In genomic region chr9:133133680-133134418, GRCh38 we compare ENCODE assay signal across 8 cellular contexts. TPM values are rescaled to one million over a fixed set of nuclear protein-coding genes. Genes with fewer than 3 reads are reported as not detected.
A peak's percentile ranks its signal among the peaks of the same experiment; 100 is the strongest.
DNase-seq lines count a peak whose midpoint lies in the region; ATAC-seq and TF ChIP-seq lines count a peak whose summit lies in the region.

No MANE protein-coding gene starts in this region.

- H3K27me3 Mint-ChIP-seq in CD4-positive, alpha-beta memory T cell: no peaks in the 10 kb centered on the region
- H3K27me3 Mint-ChIP-seq in activated T-helper 2 cell treated with anti-CD3 and anti-CD28 coated beads, Interferon-gamma antibody, Interleukin-2, Interleukin-4, amounts not matched to agents 10 μg/mL and 5 μg/mL and 100 μg/mL, durations not matched to agents 14 hours and 24 hours and 36 hours (ENCODE audit: low read depth): no peaks in the 10 kb centered on the region

- peaks cover 5 to 15% of the 10 kb centered on the region in 2 donors for H3K36me3 Mint-ChIP-seq in CD4-positive, alpha-beta memory T cell
- H3K36me3 Mint-ChIP-seq in activated T-helper 2 cell treated with anti-CD3 and anti-CD28 coated beads, Interferon-gamma antibody, Interleukin-2, Interleukin-4, amounts not matched to agents 10 μg/mL and 5 μg/mL and 100 μg/mL, durations not matched to agents 14 hours and 24 hours and 36 hours (ENCODE audit: low read depth): peaks cover 22% of the 10 kb centered on the region

- POLR2A ChIA-PET in CD4-positive, alpha-beta memory T cell (lab: Charles Lee; ENCODE audit: partially characterized antibody): interaction anchor here (0.7 to 13.2 kb wide), 16 partner anchors 8 to 1002 kb away, joined by 3 to 424 read pairs (median 6); partner anchors contain the start of genes CACFD1, GTF3C5, RALGDS and SETX
- POLR2A ChIA-PET in Panc1 (lab: Charles Lee): interaction anchor here (0.5 to 0.9 kb wide), 4 partner anchors 11 to 214 kb away, joined by 3 to 4 read pairs (median 4); partner anchors contain the start of genes MED22 and RPL7A

- peak overlapping the region; percentile 100 for H3K27ac Mint-ChIP-seq in CD4-positive, alpha-beta memory T cell
- peak overlapping the region; percentile 99 for H3K27ac Mint-ChIP-seq in activated T-helper 2 cell treated with anti-CD3 and anti-CD28 coated beads, Interferon-gamma antibody, Interleukin-2, Interleukin-4, amounts not matched to agents 10 μg/mL and 5 μg/mL and 100 μg/mL, durations not matched to agents 14 hours and 24 hours and 36 hours

- peaks cover 99% of the 10 kb centered on the region for H3K4me1 ChIP-seq in CD4-positive, alpha-beta memory T cell (ENCODE audit: insufficient read depth, low read length)
- peaks cover 56% of the 10 kb centered on the region for H3K4me1 ChIP-seq in Panc1 (ENCODE audit: control insufficient read depth, insufficient read depth, low read length)
- H3K4me1 ChIP-seq in neuron (ENCODE audit: insufficient read depth, low read length): peaks cover 24% of the 10 kb centered on the region

- no peaks in the 10 kb centered on the region for H3K9me3 ChIP-seq in CD4-positive, alpha-beta memory T cell (ENCODE audit: control insufficient read depth in 1 of 2, low read length in 2 of 2)
- H3K9me3 ChIP-seq in Panc1 (ENCODE audit: control insufficient read depth, insufficient read depth, low read depth, low read length) (no peaks in the 10 kb centered on the region), neuron (ENCODE audit: low read length) (no peaks in the 10 kb centered on the region)

- peaks cover 0 to 3% (median 0%) of the 10 kb centered on the region in 8 donors for H3K9me3 Mint-ChIP-seq in CD4-positive, alpha-beta memory T cell
- H3K9me3 Mint-ChIP-seq in activated T-helper 2 cell treated with anti-CD3 and anti-CD28 coated beads, Interferon-gamma antibody, Interleukin-2, Interleukin-4, amounts not matched to agents 10 μg/mL and 5 μg/mL and 100 μg/mL, durations not matched to agents 14 hours and 24 hours and 36 hours: no peaks in the 10 kb centered on the region

- in situ Hi-C loops in Panc1 (cut with HindIII; ENCODE audit: low pct_unique_long_range_greater_than_20kb, low sequenced_read_pairs): no loop called here

- H3K4me3 Mint-ChIP-seq in CD4-positive, alpha-beta memory T cell: peak overlapping the region; percentile 75 to 99 (median 88)
- peak overlapping the region; percentile 31 for H3K4me3 Mint-ChIP-seq in activated T-helper 2 cell treated with anti-CD3 and anti-CD28 coated beads, Interferon-gamma antibody, Interleukin-2, Interleukin-4, amounts not matched to agents 10 μg/mL and 5 μg/mL and 100 μg/mL, durations not matched to agents 14 hours and 24 hours and 36 hours (ENCODE audit: low read depth)

- H3K4me3 ChIP-seq in CD4-positive, alpha-beta memory T cell (ENCODE audit: low read length in 2 of 2): peak overlapping the region in 1 of 2 donors; percentile 33
- H3K4me3 ChIP-seq in HL-60 (replicated peaks; ENCODE audit: insufficient read depth, low read length) (no peak overlapping the region), Panc1 (ENCODE audit: low read depth in 2 of 2, low read length in 2 of 2) (peak overlapping the region in 1 of 2 experiments; percentile 13; a peak in 2 of 4 replicates), fibroblast of pulmonary artery (replicated peaks; ENCODE audit: low read depth, low read length) (no peak overlapping the region), neuron (ENCODE audit: low read length) (no peak overlapping the region)

- no peaks in the 10 kb centered on the region for H3K27me3 ChIP-seq in CD4-positive, alpha-beta memory T cell (ENCODE audit: insufficient read depth, low read length)
- H3K27me3 ChIP-seq in HL-60 (ENCODE audit: insufficient read depth, poor library complexity, severe bottlenecking): no peaks in the 10 kb centered on the region
- no peaks in the 10 kb centered on the region for H3K27me3 ChIP-seq in Panc1 (ENCODE audit: control insufficient read depth, insufficient read depth, low read length)
- H3K27me3 ChIP-seq in neuron (ENCODE audit: insufficient read depth, low read length): no peaks in the 10 kb centered on the region

- BruUV-seq in Panc1 (replicated peaks; lab: Mats Ljungman, UMichigan): no TSS peak

- intact Hi-C loops in CD4-positive, alpha-beta memory T cell (cut with micrococcal nuclease): loop anchor here (1.0 kb wide), 1 partner anchor 8 kb away; no protein-coding TSS in a partner anchor
- intact Hi-C loops in Panc1 (cut with micrococcal nuclease; ENCODE audit: unreplicated experiment): no loop called here
- intact Hi-C loops in activated T-helper 2 cell treated with anti-CD3 and anti-CD28 coated beads, Interferon-gamma antibody, Interleukin-2, Interleukin-4, amounts not matched to agents 10 μg/mL and 5 μg/mL and 100 μg/mL, durations not matched to agents 14 hours and 24 hours and 36 hours (cut with micrococcal nuclease): loop anchor here (1.0 kb wide), 2 partner anchors 13 to 19 kb away; partner anchors contain the start of gene RALGDS

- TF ChIP-seq CTCF in HL-60 (IDR thresholded peaks at IDR 0.05; ENCODE audit: insufficient read depth, low read length) (no peak), Panc1 (IDR thresholded peaks at IDR 0.05) (no peak), fibroblast of pulmonary artery (IDR thresholded peaks at IDR 0.05; ENCODE audit: low read length, missing control alignments) (no peak)

- peak; percentile 92 for ATAC-seq in GM19463 (IDR thresholded peaks at IDR 0.05; ENCODE audit: unreplicated experiment)
- peak; percentile 89 for ATAC-seq in Panc1

- H3K36me3 ChIP-seq in CD4-positive, alpha-beta memory T cell (ENCODE audit: insufficient read depth, low read length): no peaks in the 10 kb centered on the region
- H3K36me3 ChIP-seq in Panc1 (ENCODE audit: control insufficient read depth, insufficient read depth, low read length) (no peaks in the 10 kb centered on the region), neuron (ENCODE audit: insufficient read depth, low read length) (no peaks in the 10 kb centered on the region)

- H2AFZ ChIP-seq in neuron (ENCODE audit: low read depth, low read length): peak overlapping the region; percentile 1

- peaks cover 42 to 93% (median 68%) of the 10 kb centered on the region in 4 donors for H3K4me1 Mint-ChIP-seq in CD4-positive, alpha-beta memory T cell
- H3K4me1 Mint-ChIP-seq in activated T-helper 2 cell treated with anti-CD3 and anti-CD28 coated beads, Interferon-gamma antibody, Interleukin-2, Interleukin-4, amounts not matched to agents 10 μg/mL and 5 μg/mL and 100 μg/mL, durations not matched to agents 14 hours and 24 hours and 36 hours (ENCODE audit: low read depth): peaks cover 58% of the 10 kb centered on the region

- peak; percentile 90 to 98 (median 95) for DNase-seq in CD4-positive, alpha-beta memory T cell
- DNase-seq in HL-60 (ENCODE audit: low read depth in 1 of 2, low spot score in 1 of 2): peak in 1 of 2 experiments; percentile 16
- DNase-seq in Panc1 (ENCODE audit: low read depth, low spot score): peak; percentile 72
- DNase-seq in activated T-helper 2 cell treated with anti-CD3 and anti-CD28 coated beads, Interferon-gamma antibody, Interleukin-2, Interleukin-4, amounts not matched to agents 10 μg/mL and 5 μg/mL and 100 μg/mL, durations not matched to agents 14 hours and 24 hours and 36 hours (ENCODE audit: low spot score): peak; percentile 90
- peak; percentile 96 for DNase-seq in fibroblast of pulmonary artery (ENCODE audit: low read depth)
- peak in 47 of 49 donors; percentile 32 to 90 (median 74) for DNase-seq in substantia nigra (lab: John Stamatoyannopoulos, UW)

- peak overlapping the region; percentile 100 for H3K27ac ChIP-seq in CD4-positive, alpha-beta memory T cell (ENCODE audit: low read depth, low read length)
- H3K27ac ChIP-seq in HL-60 (replicated peaks) (peak overlapping the region; percentile 27; the same call in 1 of the 2 replicates), Panc1 (ENCODE audit: low read length) (peak overlapping the region; percentile 83), substantia nigra (ENCODE audit: low read depth, low read length, poor library complexity, severe bottlenecking) (peak overlapping the region; percentile 100)

- CTCF ChIA-PET in CD4-positive, alpha-beta memory T cell (lab: Charles Lee; ENCODE audit: partially characterized antibody): interaction anchor here (1.1 to 13.5 kb wide), 6 partner anchors 11 to 241 kb away, joined by 3 to 282 read pairs (median 5); partner anchors contain the start of gene GTF3C5
- CTCF ChIA-PET in Panc1 (lab: Charles Lee): interaction anchor here (4.0 kb wide), 1 partner anchor 11 kb away, joined by 20 read pairs; no protein-coding TSS in a partner anchor

RNA-seq across cellular contexts. Expression of gene RALGDS, which starts 12.8 kb away (rescaled TPM):
- 100 to 1,000 TPM; 123 to 131 TPM for total RNA-seq in CD4-positive, alpha-beta memory T cell
- polyA plus RNA-seq in CD4-positive, alpha-beta memory T cell: 10 to 100 TPM; 27.9 to 67.8 TPM
- total RNA-seq in Panc1 (2021; ENCODE audit: unreplicated experiment): 25.8 TPM
- 47.7 TPM for polyA plus RNA-seq in Panc1 (2012; ENCODE audit: insufficient read length)
- total RNA-seq in activated T-helper 2 cell treated with anti-CD3 and anti-CD28 coated beads, Interferon-gamma antibody, Interleukin-2, Interleukin-4, amounts not matched to agents 10 μg/mL and 5 μg/mL and 100 μg/mL, durations not matched to agents 14 hours and 24 hours and 36 hours: 78.8 and 85.8 TPM in 2 replicates

RNA-seq across cellular contexts. Expression of gene GBGT1, which starts 29.9 kb away (rescaled TPM):
- total RNA-seq in CD4-positive, alpha-beta memory T cell: 1 to 10 TPM; 3.6 to 6.3 TPM
- under 1 TPM; 0.16 to 0.50 TPM for polyA plus RNA-seq in CD4-positive, alpha-beta memory T cell
- total RNA-seq in Panc1 (2021; ENCODE audit: unreplicated experiment): 1.8 TPM
- polyA plus RNA-seq in Panc1 (2012; ENCODE audit: insufficient read length): 2.6 TPM
- total RNA-seq in activated T-helper 2 cell treated with anti-CD3 and anti-CD28 coated beads, Interferon-gamma antibody, Interleukin-2, Interleukin-4, amounts not matched to agents 10 μg/mL and 5 μg/mL and 100 μg/mL, durations not matched to agents 14 hours and 24 hours and 36 hours: 6.8 and 7.4 TPM in 2 replicates

Comparison
In these comparisons a context has a peak if more than half of its experiments do, and no peak if none do; other contexts are left out.
1. H3K27ac ChIP-seq: peak in every context shown above with its lines; median percentile 100 in CD4-positive, alpha-beta memory T cell; 100 in substantia nigra; 83 in Panc1; 27 in HL-60.